9 cellular contexts compared by ENCODE assay signal in genomic region chr2:96164459-96165184, GRCh38. TPM values are rescaled to one million over a fixed set of nuclear protein-coding genes. Genes with fewer than 3 reads are reported as not detected.
A peak's percentile ranks its signal among the peaks of the same experiment; 100 is the strongest.
DNase-seq lines count a peak whose midpoint lies in the region; ATAC-seq and TF ChIP-seq lines count a peak whose summit lies in the region.
"Had no signal": no experiment of that assay in that cellular context is flagged by ENCODE, and none has a peak within 500 bp of the region (broad histone marks: within the 10 kb centered on the region; RNA-seq: fewer than 3 reads in every experiment).

No MANE protein-coding gene starts in this region.

- peak overlapping the region; percentile 83 for H3K4me3 Mint-ChIP-seq in activated T-helper 2 cell treated with anti-CD3 and anti-CD28 coated beads, Interferon-gamma antibody, Interleukin-2, Interleukin-4, amounts not matched to agents 10 μg/mL and 5 μg/mL and 100 μg/mL, durations not matched to agents 14 hours and 24 hours and 36 hours (ENCODE audit: low read depth)
- H3K4me3 Mint-ChIP-seq in naive thymus-derived CD4-positive, alpha-beta T cell, result peak overlapping the region; percentile 41 to 80 (median 73)

- H3K9me2 ChIP-seq in DOHH2 (replicated peaks; ENCODE audit: control insufficient read depth, low read length), result no peaks in the 10 kb centered on the region

- H3K9me3 Mint-ChIP-seq in activated T-helper 2 cell treated with anti-CD3 and anti-CD28 coated beads, Interferon-gamma antibody, Interleukin-2, Interleukin-4, amounts not matched to agents 10 μg/mL and 5 μg/mL and 100 μg/mL, durations not matched to agents 14 hours and 24 hours and 36 hours, result peaks cover 14% of the 10 kb centered on the region
- peaks cover 0 to 7% (median 0%) of the 10 kb centered on the region in 11 donors for H3K9me3 Mint-ChIP-seq in naive thymus-derived CD4-positive, alpha-beta T cell

- peak overlapping the region; percentile 90 for H3K4me2 ChIP-seq in DOHH2 (ENCODE audit: low read length)

- H3K4me1 ChIP-seq in DOHH2 (ENCODE audit: control insufficient read depth, low read length) (peaks cover 67% of the 10 kb centered on the region), gastroesophageal sphincter (no peaks in the 10 kb centered on the region)
- H3K4me1 ChIP-seq in naive thymus-derived CD4-positive, alpha-beta T cell (ENCODE audit: control insufficient read depth in 2 of 2, insufficient read depth in 2 of 2, low read length in 2 of 2), result peaks cover 24 to 55% of the 10 kb centered on the region in 2 donors

- TF ChIP-seq POLR2A in gastroesophageal sphincter (IDR thresholded peaks at IDR 0.05), result no peak

- WGBS in gastroesophageal sphincter (ENCODE audit: low coverage in 1 of 2), 2 donors, result 57 to 100% methylated on average over 1 to 11 of the region's 18 CpGs

- H3K4me3 ChIP-seq in DOHH2 (ENCODE audit: low read length), result peak overlapping the region; percentile 63
- H3K4me3 ChIP-seq in naive thymus-derived CD4-positive, alpha-beta T cell (ENCODE audit: low read length), result peak overlapping the region; percentile 39
- H3K4me3 ChIP-seq in gastroesophageal sphincter, result no peak overlapping the region

- CTCF ChIA-PET in naive thymus-derived CD4-positive, alpha-beta T cell (lab: Charles Lee), result interaction anchor here (1.1 to 2.9 kb wide), 5 partner anchors 10 to 25 kb away, joined by 4 to 25 read pairs (median 10); partner anchors contain the start of genes ASTL and DUSP2

- TF ChIP-seq CTCF in DOHH2 (IDR thresholded peaks at IDR 0.05; ENCODE audit: low read depth, low read length, poor library complexity, severe bottlenecking) (no peak), gastroesophageal sphincter (IDR thresholded peaks at IDR 0.05) (no peak)

- H3K36me3 ChIP-seq in DOHH2 (ENCODE audit: control insufficient read depth, low read length) (peaks cover 4% of the 10 kb centered on the region), gastroesophageal sphincter (no peaks in the 10 kb centered on the region)
- H3K36me3 ChIP-seq in naive thymus-derived CD4-positive, alpha-beta T cell (ENCODE audit: control insufficient read depth in 2 of 3, insufficient read depth in 3 of 3, low read length in 3 of 3), result no peaks in the 10 kb centered on the region

- peak overlapping the region; percentile 99 for H3K27ac Mint-ChIP-seq in activated T-helper 2 cell treated with anti-CD3 and anti-CD28 coated beads, Interferon-gamma antibody, Interleukin-2, Interleukin-4, amounts not matched to agents 10 μg/mL and 5 μg/mL and 100 μg/mL, durations not matched to agents 14 hours and 24 hours and 36 hours
- peak overlapping the region; percentile 75 to 98 (median 95) for H3K27ac Mint-ChIP-seq in naive thymus-derived CD4-positive, alpha-beta T cell

- intact Hi-C loops in activated T-helper 2 cell treated with anti-CD3 and anti-CD28 coated beads, Interferon-gamma antibody, Interleukin-2, Interleukin-4, amounts not matched to agents 10 μg/mL and 5 μg/mL and 100 μg/mL, durations not matched to agents 14 hours and 24 hours and 36 hours (cut with micrococcal nuclease), result loop anchor here (1.0 kb wide), 1 partner anchor 18 kb away; no protein-coding TSS in a partner anchor
- intact Hi-C loops in naive thymus-derived CD4-positive, alpha-beta T cell (cut with micrococcal nuclease), result loop anchor here (1.0 kb wide), 4 partner anchors 8 to 19 kb away; partner anchors contain the start of gene DUSP2 (in 1 of the 2)

- ATAC-seq in GM21360 (IDR thresholded peaks at IDR 0.05; ENCODE audit: unreplicated experiment) (peak; percentile 69), HG03558 (IDR thresholded peaks at IDR 0.05; ENCODE audit: extremely low read depth, unreplicated experiment) (peak; percentile 60), gastroesophageal sphincter (no peak)
- peak; percentile 80 for ATAC-seq in naive thymus-derived CD4-positive, alpha-beta T cell

- H3F3A ChIP-seq in DOHH2 (ENCODE audit: control insufficient read depth, insufficient read depth), result peaks cover 31% of the 10 kb centered on the region

- H3K27me3 Mint-ChIP-seq in activated T-helper 2 cell treated with anti-CD3 and anti-CD28 coated beads, Interferon-gamma antibody, Interleukin-2, Interleukin-4, amounts not matched to agents 10 μg/mL and 5 μg/mL and 100 μg/mL, durations not matched to agents 14 hours and 24 hours and 36 hours (ENCODE audit: low read depth), result no peaks in the 10 kb centered on the region
- no peaks in the 10 kb centered on the region for H3K27me3 Mint-ChIP-seq in naive thymus-derived CD4-positive, alpha-beta T cell

- H3K9me3 ChIP-seq in DOHH2 (ENCODE audit: control insufficient read depth, insufficient read depth, low read length) (no peaks in the 10 kb centered on the region), gastroesophageal sphincter (no peaks in the 10 kb centered on the region)
- H3K9me3 ChIP-seq in naive thymus-derived CD4-positive, alpha-beta T cell (ENCODE audit: control insufficient read depth in 2 of 3, low read length in 3 of 3), result no peaks in the 10 kb centered on the region

- peak; percentile 66 for DNase-seq in activated T-helper 2 cell treated with anti-CD3 and anti-CD28 coated beads, Interferon-gamma antibody, Interleukin-2, Interleukin-4, amounts not matched to agents 10 μg/mL and 5 μg/mL and 100 μg/mL, durations not matched to agents 14 hours and 24 hours and 36 hours (ENCODE audit: low spot score)
- peak in 8 of 9 donors; percentile 36 to 67 (median 43) for DNase-seq in naive thymus-derived CD4-positive, alpha-beta T cell
- DNase-seq in NCI-H774 (lab: John Stamatoyannopoulos, UW) (no peak), EL (no peak)

- H3K27me3 ChIP-seq in DOHH2 (ENCODE audit: control insufficient read depth, low read length) (no peaks in the 10 kb centered on the region), gastroesophageal sphincter (peaks cover 14% of the 10 kb centered on the region)
- no peaks in the 10 kb centered on the region for H3K27me3 ChIP-seq in naive thymus-derived CD4-positive, alpha-beta T cell (ENCODE audit: control insufficient read depth in 2 of 2, insufficient read depth in 2 of 2, low read length in 2 of 2)

- TF ChIP-seq EP300 in gastroesophageal sphincter (IDR thresholded peaks at IDR 0.05), result no peak

- POLR2A ChIA-PET in naive thymus-derived CD4-positive, alpha-beta T cell (lab: Charles Lee), result interaction anchor here (1.0 to 8.6 kb wide), 4 partner anchors 10 to 43 kb away, joined by 3 to 106 read pairs (median 6); partner anchors contain the start of genes ASTL and DUSP2

- peak overlapping the region; percentile 94 for H3K27ac ChIP-seq in DOHH2 (ENCODE audit: low read depth, low read length)
- peak overlapping the region; percentile 84 for H3K27ac ChIP-seq in naive thymus-derived CD4-positive, alpha-beta T cell (ENCODE audit: low read depth, low read length)
- no peak overlapping the region for H3K27ac ChIP-seq in gastroesophageal sphincter

- no peaks in the 10 kb centered on the region for H4K20me1 ChIP-seq in DOHH2 (ENCODE audit: control insufficient read depth, insufficient read depth, low read depth, low read length)

- peaks cover 14% of the 10 kb centered on the region for H3K36me3 Mint-ChIP-seq in activated T-helper 2 cell treated with anti-CD3 and anti-CD28 coated beads, Interferon-gamma antibody, Interleukin-2, Interleukin-4, amounts not matched to agents 10 μg/mL and 5 μg/mL and 100 μg/mL, durations not matched to agents 14 hours and 24 hours and 36 hours (ENCODE audit: low read depth)
- H3K36me3 Mint-ChIP-seq in naive thymus-derived CD4-positive, alpha-beta T cell, result peaks cover 0 to 9% (median 4%) of the 10 kb centered on the region in 5 donors

- H3K4me1 Mint-ChIP-seq in activated T-helper 2 cell treated with anti-CD3 and anti-CD28 coated beads, Interferon-gamma antibody, Interleukin-2, Interleukin-4, amounts not matched to agents 10 μg/mL and 5 μg/mL and 100 μg/mL, durations not matched to agents 14 hours and 24 hours and 36 hours (ENCODE audit: low read depth), result peaks cover 60% of the 10 kb centered on the region
- peaks cover 25 to 47% (median 42%) of the 10 kb centered on the region in 7 donors for H3K4me1 Mint-ChIP-seq in naive thymus-derived CD4-positive, alpha-beta T cell

- H3K79me2 ChIP-seq in DOHH2 (ENCODE audit: control insufficient read depth, low read length), result no peaks in the 10 kb centered on the region

RNA-seq across cellular contexts. Expression of gene DUSP2, which starts 19.4 kb away (rescaled TPM):
- 238 and 260 TPM in 2 replicates for total RNA-seq in activated T-helper 2 cell treated with anti-CD3 and anti-CD28 coated beads, Interferon-gamma antibody, Interleukin-2, Interleukin-4, amounts not matched to agents 10 μg/mL and 5 μg/mL and 100 μg/mL, durations not matched to agents 14 hours and 24 hours and 36 hours
- 100 to 1,000 TPM in 2 of 5 experiments, 10 to 100 TPM in 3; 22.1 to 255 (median 50.3) TPM for total RNA-seq in naive thymus-derived CD4-positive, alpha-beta T cell
- polyA plus RNA-seq in naive thymus-derived CD4-positive, alpha-beta T cell, result 10 to 100 TPM; 21.0 to 25.6 TPM
- 1 to 10 TPM in 1 of 4 donors, under 1 TPM in 2, not detected in 1; 0.23 to 5.4 (median 0.40) TPM for total RNA-seq in gastroesophageal sphincter

RNA-seq across cellular contexts. Expression of gene ASTL, which starts 26.3 kb away (rescaled TPM):
- 1.3 and 1.5 TPM in 2 replicates for total RNA-seq in activated T-helper 2 cell treated with anti-CD3 and anti-CD28 coated beads, Interferon-gamma antibody, Interleukin-2, Interleukin-4, amounts not matched to agents 10 μg/mL and 5 μg/mL and 100 μg/mL, durations not matched to agents 14 hours and 24 hours and 36 hours
- 1 to 10 TPM in 2 of 5 experiments, under 1 TPM in 3; 0.65 to 7.5 (median 0.86) TPM for total RNA-seq in naive thymus-derived CD4-positive, alpha-beta T cell
- polyA plus RNA-seq in naive thymus-derived CD4-positive, alpha-beta T cell, result under 1 TPM in 1 of 2 donors, not detected in 1; 0.19 TPM
- total RNA-seq in gastroesophageal sphincter, result not detected
- total RNA-seq: endothelial cell of umbilical vein had no signal
- polyA plus RNA-seq: endothelial cell of umbilical vein had no signal

RNA-seq across cellular contexts. Expression of gene STARD7, which starts 44.0 kb away (rescaled TPM):
- total RNA-seq in activated T-helper 2 cell treated with anti-CD3 and anti-CD28 coated beads, Interferon-gamma antibody, Interleukin-2, Interleukin-4, amounts not matched to agents 10 μg/mL and 5 μg/mL and 100 μg/mL, durations not matched to agents 14 hours and 24 hours and 36 hours, result 201 and 206 TPM in 2 replicates
- 100 to 1,000 TPM in 1 of 5 experiments, 10 to 100 TPM in 4; 56.5 to 133 (median 74.2) TPM for total RNA-seq in naive thymus-derived CD4-positive, alpha-beta T cell
- 100 to 1,000 TPM; 106 to 120 TPM for polyA plus RNA-seq in naive thymus-derived CD4-positive, alpha-beta T cell
- total RNA-seq in gastroesophageal sphincter, result 100 to 1,000 TPM in 3 of 4 donors, 10 to 100 TPM in 1; 93.4 to 122 (median 107) TPM

RNA-seq across cellular contexts. Expression of gene ADRA2B, which starts 48.3 kb away (rescaled TPM):
- total RNA-seq in activated T-helper 2 cell treated with anti-CD3 and anti-CD28 coated beads, Interferon-gamma antibody, Interleukin-2, Interleukin-4, amounts not matched to agents 10 μg/mL and 5 μg/mL and 100 μg/mL, durations not matched to agents 14 hours and 24 hours and 36 hours, result 0.09 and 0.21 TPM in 2 replicates
- under 1 TPM in 3 of 5 experiments, not detected in 2; 0.15 to 0.93 (median 0.76) TPM for total RNA-seq in naive thymus-derived CD4-positive, alpha-beta T cell
- not detected for polyA plus RNA-seq in naive thymus-derived CD4-positive, alpha-beta T cell
- total RNA-seq in gastroesophageal sphincter, result 1 to 10 TPM; 1.3 to 4.9 (median 2.1) TPM
- total RNA-seq: endothelial cell of umbilical vein had no signal
- polyA plus RNA-seq: endothelial cell of umbilical vein had no signal

Comparison
In these comparisons a context has a peak if more than half of its experiments do, and no peak if none do; other contexts are left out.
1. H3K27ac ChIP-seq: peak in DOHH2 (single experiment) and naive thymus-derived CD4-positive, alpha-beta T cell (single experiment); none in gastroesophageal sphincter (0 of 4).
2. H3K4me3 ChIP-seq: peak in DOHH2 (single experiment) and naive thymus-derived CD4-positive, alpha-beta T cell (single experiment); none in gastroesophageal sphincter (0 of 2).
3. DNase-seq: peak in activated T-helper 2 cell treated with anti-CD3 and anti-CD28 coated beads, Interferon-gamma antibody, Interleukin-2, Interleukin-4, amounts not matched to agents 10 μg/mL and 5 μg/mL and 100 μg/mL, durations not matched to agents 14 hours and 24 hours and 36 hours (single experiment) and naive thymus-derived CD4-positive, alpha-beta T cell (8 of 9); none in NCI-H774 (single experiment) and EL (single experiment).